In the genomic region with DNA sequence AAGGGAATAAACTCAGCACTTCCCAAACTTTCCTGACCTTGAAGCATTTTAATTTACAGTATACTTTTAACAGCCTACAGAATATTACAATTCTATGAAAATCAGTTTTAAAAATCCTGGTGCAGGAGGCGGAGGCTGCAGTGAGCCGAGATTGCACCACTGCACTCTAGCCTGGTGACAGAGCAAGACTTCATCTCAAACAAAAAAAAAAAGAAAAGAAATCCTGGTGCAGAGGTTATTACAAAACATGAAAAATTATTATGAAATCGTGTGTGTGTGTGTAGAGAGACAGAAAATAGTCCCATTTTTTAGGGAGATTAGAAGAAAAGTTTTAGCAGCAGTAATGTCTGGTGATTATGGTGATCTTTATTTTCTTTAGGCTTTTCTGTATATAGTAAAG, we compare ENCODE assay signal across 1 cellular context.
A peak's percentile ranks its signal among the peaks of the same experiment; 100 is the strongest.
TF ChIP-seq lines count a peak whose summit lies in the region.

No MANE protein-coding gene starts in this region.

TF ChIP-seq in HepG2, 621 proteins besides CTCF, POLR2A, EP300 and RAD21:
- TF ChIP-seq CEBPB (IDR thresholded peaks at IDR 0.05; ENCODE audit: borderline replicate concordance, low read depth, low read length): peak; percentile 73
- TF ChIP-seq PRDM15 (CRISPR knock-in tag; IDR thresholded peaks at IDR 0.05): no peak
- TF ChIP-seq HNF4A (CRISPR knock-in tag; IDR thresholded peaks at IDR 0.05): peak; percentile 26; the same call in 1 of the 2 replicates
- no peak for TF ChIP-seq ATF7 (IDR thresholded peaks at IDR 0.05)
- TF ChIP-seq ATF7 (CRISPR knock-in tag; IDR thresholded peaks at IDR 0.05): no peak
- 0 out of 2 replicates have a peak, but pooled peaks have one; percentile 17 for TF ChIP-seq NR2C2 (CRISPR knock-in tag; IDR thresholded peaks at IDR 0.05; ENCODE audit: borderline replicate concordance)
- TF ChIP-seq, protein P1, sequence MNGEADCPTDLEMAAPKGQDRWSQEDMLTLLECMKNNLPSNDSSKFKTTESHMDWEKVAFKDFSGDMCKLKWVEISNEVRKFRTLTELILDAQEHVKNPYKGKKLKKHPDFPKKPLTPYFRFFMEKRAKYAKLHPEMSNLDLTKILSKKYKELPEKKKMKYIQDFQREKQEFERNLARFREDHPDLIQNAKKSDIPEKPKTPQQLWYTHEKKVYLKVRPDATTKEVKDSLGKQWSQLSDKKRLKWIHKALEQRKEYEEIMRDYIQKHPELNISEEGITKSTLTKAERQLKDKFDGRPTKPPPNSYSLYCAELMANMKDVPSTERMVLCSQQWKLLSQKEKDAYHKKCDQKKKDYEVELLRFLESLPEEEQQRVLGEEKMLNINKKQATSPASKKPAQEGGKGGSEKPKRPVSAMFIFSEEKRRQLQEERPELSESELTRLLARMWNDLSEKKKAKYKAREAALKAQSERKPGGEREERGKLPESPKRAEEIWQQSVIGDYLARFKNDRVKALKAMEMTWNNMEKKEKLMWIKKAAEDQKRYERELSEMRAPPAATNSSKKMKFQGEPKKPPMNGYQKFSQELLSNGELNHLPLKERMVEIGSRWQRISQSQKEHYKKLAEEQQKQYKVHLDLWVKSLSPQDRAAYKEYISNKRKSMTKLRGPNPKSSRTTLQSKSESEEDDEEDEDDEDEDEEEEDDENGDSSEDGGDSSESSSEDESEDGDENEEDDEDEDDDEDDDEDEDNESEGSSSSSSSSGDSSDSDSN (CRISPR knock-in tag; IDR thresholded peaks at IDR 0.05): no peak
- TF ChIP-seq TAF1 (CRISPR knock-in tag; IDR thresholded peaks at IDR 0.05): no peak
- peak; percentile 10; the same call in 1 of the 2 replicates for TF ChIP-seq GATAD2A (CRISPR knock-in tag; IDR thresholded peaks at IDR 0.05)
- no peak for TF ChIP-seq MAF1 (CRISPR knock-in tag; IDR thresholded peaks at IDR 0.05; ENCODE audit: borderline replicate concordance)
- TF ChIP-seq, protein P2, sequence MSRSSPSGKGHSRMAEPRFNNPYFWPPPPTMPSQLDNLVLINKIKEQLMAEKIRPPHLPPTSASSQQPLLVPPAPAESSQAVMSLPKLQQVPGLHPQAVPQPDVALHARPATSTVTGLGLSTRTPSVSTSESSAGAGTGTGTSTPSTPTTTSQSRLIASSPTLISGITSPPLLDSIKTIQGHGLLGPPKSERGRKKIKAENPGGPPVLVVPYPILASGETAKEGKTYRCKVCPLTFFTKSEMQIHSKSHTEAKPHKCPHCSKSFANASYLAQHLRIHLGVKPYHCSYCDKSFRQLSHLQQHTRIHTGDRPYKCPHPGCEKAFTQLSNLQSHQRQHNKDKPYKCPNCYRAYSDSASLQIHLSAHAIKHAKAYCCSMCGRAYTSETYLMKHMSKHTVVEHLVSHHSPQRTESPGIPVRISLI (CRISPR knock-in tag; IDR thresholded peaks at IDR 0.05; ENCODE audit: borderline replicate concordance): peak; percentile 38; the same call in 1 of the 2 replicates
- TF ChIP-seq ZNF879 (CRISPR knock-in tag; IDR thresholded peaks at IDR 0.05): no peak
- TF ChIP-seq E2F2 (CRISPR knock-in tag; IDR thresholded peaks at IDR 0.05; ENCODE audit: borderline replicate concordance): no peak
- peak; percentile 55 for TF ChIP-seq CEBPG (CRISPR knock-in tag; IDR thresholded peaks at IDR 0.05)
